Comparison of ENCODE assay signal across 8 cellular contexts in the genomic region with DNA sequence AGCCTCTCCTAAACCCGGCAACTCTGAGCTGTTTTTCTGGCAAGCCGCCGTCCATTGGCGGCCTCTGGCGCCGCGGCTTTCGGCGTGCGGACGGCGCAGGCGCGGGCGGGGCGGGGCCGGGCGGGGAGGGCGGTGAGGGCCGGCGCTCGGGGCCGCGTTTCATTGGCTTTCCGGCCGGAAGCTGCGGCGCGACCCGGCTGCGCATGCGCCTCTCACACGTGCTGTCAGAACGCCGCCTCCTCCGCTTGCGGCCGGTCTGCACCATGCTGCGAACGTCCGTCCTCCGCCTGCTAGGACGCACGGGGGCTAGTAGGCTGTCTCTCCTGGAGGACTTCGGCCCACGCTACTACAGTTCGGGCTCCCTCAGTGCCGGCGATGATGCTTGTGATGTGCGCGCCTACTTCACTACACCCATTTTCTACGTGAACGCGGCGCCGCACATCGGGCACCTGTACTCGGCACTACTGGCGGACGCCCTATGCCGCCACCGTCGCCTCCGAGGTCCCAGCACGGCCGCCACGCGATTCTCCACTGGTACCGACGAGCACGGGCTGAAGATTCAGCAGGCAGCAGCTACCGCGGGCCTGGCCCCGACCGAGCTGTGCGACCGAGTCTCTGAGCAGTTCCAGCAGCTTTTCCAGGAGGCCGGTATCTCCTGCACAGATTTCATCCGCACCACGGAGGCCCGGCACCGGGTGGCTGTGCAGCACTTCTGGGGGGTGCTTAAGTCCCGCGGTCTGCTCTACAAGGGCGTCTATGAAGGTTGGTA. TPM values are rescaled to one million over a fixed set of nuclear protein-coding genes. Genes with fewer than 3 reads are reported as not detected.
DNase-seq lines count a peak whose midpoint lies in the region; ATAC-seq and TF ChIP-seq lines count a peak whose summit lies in the region.

A gene (plus strand): TSS at position 227 of the 769 bp plus-strand sequence. CDS start 37 bp downstream, at position 264.

- H3K36me3 Mint-ChIP-seq in activated CD4-positive, alpha-beta T cell treated with anti-CD3 and anti-CD28 coated beads, Interleukin-2, amount 10 ng/mL, durations not matched to agents 24 days and 14 days (ENCODE audit: low read depth): peaks cover 28% of the 10 kb centered on the region

- peak within 1 kb of the TSS; percentile 85 for H3K4me3 Mint-ChIP-seq in activated CD4-positive, alpha-beta T cell treated with anti-CD3 and anti-CD28 coated beads, Interleukin-2, amount 10 ng/mL, durations not matched to agents 24 days and 14 days

- H3K27ac Mint-ChIP-seq in activated CD4-positive, alpha-beta T cell treated with anti-CD3 and anti-CD28 coated beads, Interleukin-2, amount 10 ng/mL, durations not matched to agents 24 days and 14 days: peak within 1 kb of the TSS; percentile 96

- TF ChIP-seq CTCF in coronary artery (IDR thresholded peaks at IDR 0.05): no peak

- H3K9me3 ChIP-seq in BLaER1: no peaks in the 10 kb centered on the region

- peaks cover 38% of the 10 kb centered on the region for H3K4me1 Mint-ChIP-seq in activated CD4-positive, alpha-beta T cell treated with anti-CD3 and anti-CD28 coated beads, Interleukin-2, amount 10 ng/mL, durations not matched to agents 24 days and 14 days

- DNase-seq in NCI-H526 treated with DMSO at 0.1 percent for 48 hours (lab: John Stamatoyannopoulos, UW) (peak; percentile 83), coronary artery (ENCODE audit: low spot score) (peak; percentile 92), left kidney (ENCODE audit: low read depth, low spot score) (peak; percentile 97)
- peak; percentile 98 for DNase-seq in activated CD4-positive, alpha-beta T cell treated with anti-CD3 and anti-CD28 coated beads, Interleukin-2, amount 10 ng/mL, durations not matched to agents 24 days and 14 days
- peak; percentile 92 to 93 for DNase-seq in stimulated activated CD4-positive, alpha-beta T cell treated with anti-CD3 and anti-CD28 coated beads, Interleukin-2, amount 100 ng/mL, for 24 hours

- H3K27ac ChIP-seq in BLaER1 (peak within 1 kb of the TSS; percentile 77), coronary artery (peak within 1 kb of the TSS in 1 of 2 donors; percentile 75)

- ATAC-seq in GM19324 (IDR thresholded peaks at IDR 0.05; ENCODE audit: low FRiP score, unreplicated experiment): peak; percentile 94
- peak; percentile 80 for ATAC-seq in HG03460 (IDR thresholded peaks at IDR 0.05; ENCODE audit: unreplicated experiment)

- no peaks in the 10 kb centered on the region for H3K27me3 ChIP-seq in BLaER1

- H4K20me1 ChIP-seq in BLaER1: peaks cover 49% of the 10 kb centered on the region

- H3K4me2 ChIP-seq in BLaER1: peak within 1 kb of the TSS; percentile 98

- H3K9ac ChIP-seq in BLaER1: peak within 1 kb of the TSS; percentile 84

- H3K27me3 Mint-ChIP-seq in activated CD4-positive, alpha-beta T cell treated with anti-CD3 and anti-CD28 coated beads, Interleukin-2, amount 10 ng/mL, durations not matched to agents 24 days and 14 days: peaks cover 5% of the 10 kb centered on the region

- H3K9me3 Mint-ChIP-seq in activated CD4-positive, alpha-beta T cell treated with anti-CD3 and anti-CD28 coated beads, Interleukin-2, amount 10 ng/mL, durations not matched to agents 24 days and 14 days: peaks cover 3% of the 10 kb centered on the region

- intact Hi-C loops in activated CD4-positive, alpha-beta T cell treated with anti-CD3 and anti-CD28 coated beads, Interleukin-2, amount 10 ng/mL, durations not matched to agents 24 days and 14 days (cut with micrococcal nuclease): loop anchor here (1.0 to 10.0 kb wide), 8 partner anchors 189 to 589 kb away; a partner anchor contains a TSS

- peaks cover 9% of the 10 kb centered on the region for H3K36me3 ChIP-seq in BLaER1

- H3K4me3 ChIP-seq in BLaER1 (peak within 1 kb of the TSS; percentile 86), coronary artery (peak within 1 kb of the TSS; percentile 79)

- H3K4me1 ChIP-seq in BLaER1: peaks cover 33% of the 10 kb centered on the region

RNA-seq across cellular contexts. Expression of the gene that starts here (rescaled TPM):
- 23.1 and 23.2 TPM in 2 replicates for total RNA-seq in activated CD4-positive, alpha-beta T cell treated with anti-CD3 and anti-CD28 coated beads, Interleukin-2, amount 10 ng/mL, durations not matched to agents 24 days and 14 days
